Comparison of ENCODE assay signal across 9 cellular contexts in the genomic region with DNA sequence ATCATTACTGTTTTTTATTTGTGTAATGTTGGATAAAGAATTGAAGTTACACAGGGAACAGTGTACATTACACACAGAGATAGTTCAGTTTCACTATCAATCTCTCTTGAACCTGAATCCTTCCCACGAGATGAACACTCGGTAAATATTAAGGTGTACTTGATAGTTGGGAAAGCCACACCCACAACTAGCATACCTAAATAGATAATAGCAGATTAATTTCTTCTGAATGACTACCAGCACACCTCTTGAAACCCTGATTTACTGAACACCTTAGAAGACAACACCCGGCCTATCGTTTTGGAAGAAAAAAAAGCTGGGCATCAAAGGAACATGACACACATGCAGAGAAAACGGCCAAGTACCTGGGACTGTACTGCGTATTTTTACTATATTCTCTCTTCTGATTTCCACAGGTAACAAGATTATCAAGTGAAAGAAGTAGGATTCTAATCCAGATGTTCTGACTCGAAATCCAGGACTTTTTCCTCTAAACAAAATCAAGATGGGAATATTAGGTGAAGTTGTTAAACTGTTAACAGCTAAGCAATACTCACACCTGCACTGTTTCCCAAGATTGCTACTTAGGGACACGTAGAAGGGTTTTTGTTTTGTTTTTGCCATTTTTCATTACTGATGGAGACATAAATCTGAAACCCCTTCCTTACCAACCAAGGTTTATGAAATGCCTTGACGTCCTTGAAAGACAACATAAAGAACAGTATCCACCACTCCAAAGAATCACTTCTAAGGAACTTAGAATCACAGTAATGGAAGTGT. TPM values are rescaled to one million over a fixed set of nuclear protein-coding genes. Genes with fewer than 3 reads are reported as not detected.
A peak's percentile ranks its signal among the peaks of the same experiment; 100 is the strongest.
DNase-seq lines count a peak whose midpoint lies in the region; ATAC-seq and TF ChIP-seq lines count a peak whose summit lies in the region.
"Had no signal": no experiment of that assay in that cellular context is flagged by ENCODE, and none has a peak within 500 bp of the region (broad histone marks: within the 10 kb centered on the region; RNA-seq: fewer than 3 reads in every experiment).

No MANE protein-coding gene starts in this region.

- no TSS peak for BruUV-seq in Panc1 (replicated peaks; lab: Mats Ljungman, UMichigan)

- intact Hi-C loops in Panc1 (cut with micrococcal nuclease; ENCODE audit: unreplicated experiment) = loop anchor here (10.0 kb wide), 1 partner anchor 252 kb away; no protein-coding TSS in a partner anchor
- intact Hi-C loops in ovary (cut with DNase I) = loop anchor here in 1 of 4 donors (10.0 kb wide), 1 partner anchor 92 kb away; no protein-coding TSS in a partner anchor

- DNase-seq in Panc1 (ENCODE audit: low read depth, low spot score) (no peak), epithelial cell of proximal tubule (ENCODE audit: low read depth) (no peak), ovary (no peak), iPS-NIHi11 (ENCODE audit: low spot score) (no peak), SK-N-DZ (ENCODE audit: low spot score) (no peak)

- TF ChIP-seq EP300 in ovary (IDR thresholded peaks at IDR 0.05) = no peak

- H3K9me3 ChIP-seq in Panc1 (ENCODE audit: control insufficient read depth, insufficient read depth, low read depth, low read length) (peaks cover 3% of the 10 kb centered on the region; the same call in 1 of the 2 replicates), ovary (peaks cover 0 to 3% of the 10 kb centered on the region in 2 donors)

- ATAC-seq in Panc1 (no peak), HG02610 (IDR thresholded peaks at IDR 0.05; ENCODE audit: unreplicated experiment) (no peak), GM19035 (IDR thresholded peaks at IDR 0.05; ENCODE audit: unreplicated experiment) (no peak)

- 12 to 14% (median 14%) methylated on average over 9 of the region's 9 CpGs for WGBS in ovary, 3 donors

- POLR2A ChIA-PET in Panc1 (lab: Charles Lee) = no interaction called here

- TF ChIP-seq CTCF in Panc1 (IDR thresholded peaks at IDR 0.05) (no peak), epithelial cell of proximal tubule (conservative IDR thresholded peaks at IDR 0.05; ENCODE audit: low read depth, low read length) (no peak), ovary (IDR thresholded peaks at IDR 0.05) (no peak)

- CTCF ChIA-PET in Panc1 (lab: Charles Lee) = no interaction called here

- H3K4me1 ChIP-seq in Panc1 (ENCODE audit: control insufficient read depth, insufficient read depth, low read length) (peaks cover 16% of the 10 kb centered on the region), ovary (ENCODE audit: insufficient read depth) (no peaks in the 10 kb centered on the region)

- in situ Hi-C loops in Panc1 (cut with HindIII; ENCODE audit: low pct_unique_long_range_greater_than_20kb, low sequenced_read_pairs) = no loop called here

- TF ChIP-seq POLR2A in ovary (IDR thresholded peaks at IDR 0.05) = no peak

- H3K4me3 ChIP-seq in GM08714 (ENCODE audit: low read length) (peak overlapping the region; percentile 75), Panc1 (ENCODE audit: low read depth in 2 of 2, low read length in 2 of 2) (peak overlapping the region; percentile 91 to 95), epithelial cell of proximal tubule (ENCODE audit: low read depth, low read length) (peak overlapping the region; percentile 96), ovary (peak overlapping the region; percentile 97)

- H3K27me3 ChIP-seq in Panc1 (ENCODE audit: control insufficient read depth, insufficient read depth, low read length) = no peaks in the 10 kb centered on the region; the same call in 1 of the 2 replicates
- H3K27me3 ChIP-seq in ovary = no peaks in the 10 kb centered on the region

- H3K27ac ChIP-seq in Panc1 (ENCODE audit: low read length) = peak overlapping the region; percentile 87
- H3K27ac ChIP-seq in ovary = peak overlapping the region; percentile 90 to 92

- peaks cover 7% of the 10 kb centered on the region; the same call in 1 of the 2 replicates for H3K36me3 ChIP-seq in Panc1 (ENCODE audit: control insufficient read depth, insufficient read depth, low read length)
- H3K36me3 ChIP-seq in ovary = no peaks in the 10 kb centered on the region

RNA-seq across cellular contexts. Expression of a gene that starts 1.0 kb away (rescaled TPM):
- total RNA-seq in Panc1 (2021; ENCODE audit: unreplicated experiment) = 14.4 TPM
- 5.0 TPM for polyA plus RNA-seq in Panc1 (2012; ENCODE audit: insufficient read length)
- 9.8 and 22.1 TPM in 2 replicates for total RNA-seq in epithelial cell of proximal tubule
- total RNA-seq in ovary = 10 to 100 TPM; 15.7 to 31.2 (median 18.6) TPM
- 10 to 100 TPM in 1 of 2 donors, 1 to 10 TPM in 1; 4.4 to 10.1 TPM for polyA plus RNA-seq in ovary
- polyA plus RNA-seq in SK-N-DZ (2014; cell fraction: cytosol; rRNA removed) = 3.7 and 4.1 TPM in 2 replicates
- polyA plus RNA-seq in SK-N-DZ (2014; cell fraction: nucleus; rRNA removed) = 5.4 and 9.6 TPM in 2 replicates

RNA-seq across cellular contexts. Expression of a gene that starts 6.2 kb away (rescaled TPM):
- total RNA-seq in Panc1 (2021; ENCODE audit: unreplicated experiment) = not detected
- polyA plus RNA-seq in Panc1 (2012; ENCODE audit: insufficient read length) = not detected
- total RNA-seq in epithelial cell of proximal tubule = not detected in 2 replicates
- 1 to 10 TPM in 2 of 7 donors, under 1 TPM in 5; 0.36 to 1.4 (median 0.70) TPM for total RNA-seq in ovary
- under 1 TPM; 0.17 to 0.48 TPM for polyA plus RNA-seq in ovary
- polyA plus RNA-seq in SK-N-DZ (2014; cell fraction: cytosol; rRNA removed) = not detected in 2 replicates
- not detected in 2 replicates for polyA plus RNA-seq in SK-N-DZ (2014; cell fraction: nucleus; rRNA removed)
- total RNA-seq: SK-MEL-5 had no signal
